In genomic region chr2:73163522-73164367, GRCh38 we compare ENCODE assay signal across 8 cellular contexts. TPM values are rescaled to one million over a fixed set of nuclear protein-coding genes. Genes with fewer than 3 reads are reported as not detected.
DNase-seq lines count a peak whose midpoint lies in the region; ATAC-seq and TF ChIP-seq lines count a peak whose summit lies in the region.

No MANE protein-coding gene starts in this region.

- no peak overlapping the region for H3K4me3 Mint-ChIP-seq in Caco-2 (ENCODE audit: unreplicated experiment)

- H3K4me1 ChIP-seq in Caco-2: no peaks in the 10 kb centered on the region
- H3K4me1 ChIP-seq in SJCRH30: no peaks in the 10 kb centered on the region
- no peaks in the 10 kb centered on the region for H3K4me1 ChIP-seq in trophoblast cell (ENCODE audit: control insufficient read depth in 1 of 2, insufficient read depth in 2 of 2, low read length in 2 of 2)

- H3K9me3 ChIP-seq in Caco-2 (no peaks in the 10 kb centered on the region), SJCRH30 (replicated peaks) (no peaks in the 10 kb centered on the region), trophoblast cell (ENCODE audit: insufficient read depth, low read depth, low read length) (no peaks in the 10 kb centered on the region)

- POLR2A ChIA-PET in Caco-2 (lab: Charles Lee): no interaction called here

- intact Hi-C loops in Caco-2 (cut with micrococcal nuclease; ENCODE audit: unreplicated experiment): loop anchor here (1.0 to 5.0 kb wide), 5 partner anchors 49 to 271 kb away; partner anchors contain the start of genes SFXN5 and SMYD5

- peak; percentile 86 to 92 for TF ChIP-seq CTCF in Caco-2 (IDR thresholded peaks at IDR 0.05; ENCODE audit: insufficient read depth in 1 of 2, low read depth in 1 of 2, low read length in 1 of 2, severe bottlenecking in 1 of 2, unreplicated experiment in 1 of 2)

- no peak overlapping the region for H3K9ac ChIP-seq in trophoblast cell (ENCODE audit: low read length)

- no peak overlapping the region for H3K4ac ChIP-seq in trophoblast cell (ENCODE audit: low read depth, low read length)

- no peaks in the 10 kb centered on the region for H3K36me3 Mint-ChIP-seq in Caco-2 (ENCODE audit: insufficient read depth, unreplicated experiment)

- CTCF ChIA-PET in Caco-2 (lab: Charles Lee): interaction anchor here (0.6 to 1.4 kb wide), 10 partner anchors 10 to 270 kb away, joined by 3 to 12 read pairs (median 5); partner anchors contain the start of gene PRADC1

- H3K4me3 ChIP-seq in Caco-2 (ENCODE audit: low read depth, low read length): no peak overlapping the region
- no peak overlapping the region for H3K4me3 ChIP-seq in SJCRH30
- H3K4me3 ChIP-seq in trophoblast cell (ENCODE audit: low read depth, low read length): no peak overlapping the region

- no peak overlapping the region for H2BK5ac ChIP-seq in trophoblast cell (ENCODE audit: low read depth, low read length, poor library complexity)

- ATAC-seq in GM19455 (IDR thresholded peaks at IDR 0.05; ENCODE audit: unreplicated experiment): peak; percentile 66
- no peak for ATAC-seq in GM21723 (IDR thresholded peaks at IDR 0.05; ENCODE audit: unreplicated experiment)

- no peak overlapping the region for H3K23ac ChIP-seq in trophoblast cell (ENCODE audit: low read length)

- no peaks in the 10 kb centered on the region for H3K79me1 ChIP-seq in trophoblast cell (ENCODE audit: low read length)

- H2BK12ac ChIP-seq in trophoblast cell (ENCODE audit: low read length): no peak overlapping the region

- H3K27me3 Mint-ChIP-seq in Caco-2 (ENCODE audit: insufficient read depth, unreplicated experiment): peaks cover 8% of the 10 kb centered on the region

- DNase-seq in Caco-2 (peak; percentile 80 to 86), HuH-7.5 (ENCODE audit: low spot score) (peak; percentile 76), SJCRH30 (peak; percentile 68 to 88), glomerular visceral epithelial cell (ENCODE audit: extremely low spot score) (peak; percentile 72), trophoblast cell (peak; percentile 68 to 85)
- DNase-seq in activated naive CD4-positive, alpha-beta T cell treated with Interleukin-2 at 50 U/mL for 16 hours: peak; percentile 71

- no peak overlapping the region for H2BK120ac ChIP-seq in trophoblast cell (ENCODE audit: insufficient read depth, low read length, poor library complexity)

- no peak overlapping the region for H3K14ac ChIP-seq in trophoblast cell (ENCODE audit: low read length)

- H3K36me3 ChIP-seq in Caco-2 (ENCODE audit: control insufficient read depth, insufficient read depth, low read length) (no peaks in the 10 kb centered on the region), SJCRH30 (no peaks in the 10 kb centered on the region), trophoblast cell (ENCODE audit: control insufficient read depth in 1 of 2, insufficient read depth in 2 of 2, low read length in 2 of 2) (no peaks in the 10 kb centered on the region)

- no peak overlapping the region for H2AK5ac ChIP-seq in trophoblast cell (ENCODE audit: low read length)

- no peak overlapping the region for H4K8ac ChIP-seq in trophoblast cell (ENCODE audit: low read depth, low read length)

- H4K12ac ChIP-seq in trophoblast cell (ENCODE audit: low read depth, low read length): no peak overlapping the region

- H2AFZ ChIP-seq in trophoblast cell (ENCODE audit: insufficient read depth, low read length, poor library complexity): no peak overlapping the region

- H3K79me2 ChIP-seq in trophoblast cell (ENCODE audit: control insufficient read depth, insufficient read depth, low read length, poor library complexity): no peaks in the 10 kb centered on the region

- no peak overlapping the region for H3K27ac ChIP-seq in SJCRH30
- H3K27ac ChIP-seq in trophoblast cell (ENCODE audit: low read depth, low read length): no peak overlapping the region

- WGBS in trophoblast cell (ENCODE audit: extremely low coverage, insufficient coverage, insufficient read length): no CpG with 5 or more reads among the region's 10 CpGs

- BruUV-seq in Caco-2 (replicated peaks; lab: Mats Ljungman, UMichigan): no TSS peak

- no peak overlapping the region for H4K91ac ChIP-seq in trophoblast cell (ENCODE audit: low read depth, low read length)

- H3K27me3 ChIP-seq in Caco-2 (replicated peaks; ENCODE audit: control insufficient read depth, insufficient read depth, low read length) (no peaks in the 10 kb centered on the region), SJCRH30 (peaks cover 29% of the 10 kb centered on the region; the same call in 1 of the 2 replicates), trophoblast cell (ENCODE audit: insufficient read depth, low read length) (no peaks in the 10 kb centered on the region)

- H3K18ac ChIP-seq in trophoblast cell (ENCODE audit: low read length): no peak overlapping the region

- no peak overlapping the region for H3K4me2 ChIP-seq in trophoblast cell (ENCODE audit: low read length)

- no peaks in the 10 kb centered on the region for H3K4me1 Mint-ChIP-seq in Caco-2 (ENCODE audit: low read depth, unreplicated experiment)

- no peaks in the 10 kb centered on the region for H3K9me3 Mint-ChIP-seq in Caco-2 (ENCODE audit: unreplicated experiment)

- no peak overlapping the region for H3K27ac Mint-ChIP-seq in Caco-2 (ENCODE audit: unreplicated experiment)

RNA-seq across cellular contexts. Expression of gene NOTO, which starts 38.6 kb away (rescaled TPM):
- 0.12 TPM in 1 of 2 replicates, not detected in the other for total RNA-seq in Caco-2 (2022)
- not detected in 2 replicates for total RNA-seq in SJCRH30 (2014; rRNA removed; shearing (Covaris generic))
- polyA plus RNA-seq in trophoblast cell (2013): not detected in 2 replicates

RNA-seq across cellular contexts. Expression of gene SMYD5, which starts 50.3 kb away (rescaled TPM):
- total RNA-seq in Caco-2 (2022): 53.1 and 65.8 TPM in 2 replicates
- 40.2 and 44.4 TPM in 2 replicates for total RNA-seq in SJCRH30 (2014; rRNA removed; shearing (Covaris generic))
- 11.7 and 11.8 TPM in 2 replicates for polyA plus RNA-seq in trophoblast cell (2013)

RNA-seq across cellular contexts. Expression of gene RAB11FIP5, which starts 51.0 kb away (rescaled TPM):
- 17.3 and 17.4 TPM in 2 replicates for total RNA-seq in Caco-2 (2022)
- total RNA-seq in SJCRH30 (2014; rRNA removed; shearing (Covaris generic)): 7.9 and 8.1 TPM in 2 replicates
- polyA plus RNA-seq in trophoblast cell (2013): 30.2 and 32.3 TPM in 2 replicates
